ENCODE assay signal across 9 cellular contexts in genomic region chr3:185822221-185822956, GRCh38. TPM values are rescaled to one million over a fixed set of nuclear protein-coding genes. Genes with fewer than 3 reads are reported as not detected.
DNase-seq lines count a peak whose midpoint lies in the region; ATAC-seq and TF ChIP-seq lines count a peak whose summit lies in the region.
"Had no signal": no experiment of that assay in that cellular context is flagged by ENCODE, and none has a peak within 500 bp of the region (broad histone marks: within the 10 kb centered on the region; RNA-seq: fewer than 3 reads in every experiment).

No MANE protein-coding gene starts in this region.

- WGBS in HUES64, result 5% methylated on average over 5 of the region's 9 CpGs
- WGBS in right lobe of liver (ENCODE audit: insufficient coverage, low coverage, low lambda C conversion rate, missing lambda C conversion rate), result 17% methylated on average over 9 of the region's 9 CpGs

- POLR2A ChIA-PET in CD8-positive, alpha-beta T cell (lab: Charles Lee), result no interaction called here

- no peak for TF ChIP-seq CTCF in breast epithelium (IDR thresholded peaks at IDR 0.05)
- no peak for TF ChIP-seq CTCF in right lobe of liver (IDR thresholded peaks at IDR 0.05)
- no peak for TF ChIP-seq CTCF in CD8-positive, alpha-beta T cell (IDR thresholded peaks at IDR 0.05)

- in situ Hi-C loops in ACHN (cut with HindIII; ENCODE audit: low pct_ligation_motif_present, low pct_unique_long_range_greater_than_20kb, low sequenced_read_pairs), result no loop called here

- TF ChIP-seq POLR2A in breast epithelium (IDR thresholded peaks at IDR 0.05), result no peak
- TF ChIP-seq POLR2A in right lobe of liver (IDR thresholded peaks at IDR 0.05), result no peak

- peak overlapping the region; percentile 95 for H3K4me3 ChIP-seq in HUES64 (ENCODE audit: low read length)
- H3K4me3 ChIP-seq in breast epithelium, result peak overlapping the region; percentile 62 to 80 (median 68)
- peak overlapping the region; percentile 41 to 54 (median 48) for H3K4me3 ChIP-seq in right lobe of liver
- no peak overlapping the region for H3K4me3 ChIP-seq in CD8-positive, alpha-beta T cell (ENCODE audit: low read depth, low read length)

- CTCF ChIA-PET in CD8-positive, alpha-beta T cell (lab: Charles Lee), result no interaction called here

- H3K27me3 Mint-ChIP-seq in CD8-positive, alpha-beta T cell (ENCODE audit: low read depth), result peaks cover 58% of the 10 kb centered on the region

- no peaks in the 10 kb centered on the region for H3K36me3 Mint-ChIP-seq in CD8-positive, alpha-beta T cell

- H3K36me3 ChIP-seq in HUES64 (ENCODE audit: insufficient read depth, low read length) (peaks cover 7% of the 10 kb centered on the region), breast epithelium (no peaks in the 10 kb centered on the region), right lobe of liver (no peaks in the 10 kb centered on the region)
- H3K36me3 ChIP-seq in CD8-positive, alpha-beta T cell (ENCODE audit: insufficient read depth, low read length), result no peaks in the 10 kb centered on the region

- H3K4me3 Mint-ChIP-seq in CD8-positive, alpha-beta T cell, result no peak overlapping the region

- H3K27me3 ChIP-seq in HUES64 (ENCODE audit: insufficient read depth, low read length), result no peaks in the 10 kb centered on the region
- H3K27me3 ChIP-seq in breast epithelium, result peaks cover 0 to 55% of the 10 kb centered on the region in 2 donors
- H3K27me3 ChIP-seq in right lobe of liver, result peaks cover 3 to 42% of the 10 kb centered on the region in 2 donors
- H3K27me3 ChIP-seq in CD8-positive, alpha-beta T cell (ENCODE audit: insufficient read depth, low read length), result peaks cover 22% of the 10 kb centered on the region

- H3K9me3 ChIP-seq in HUES64 (ENCODE audit: insufficient read depth, low read depth, low read length) (peaks cover 3% of the 10 kb centered on the region), breast epithelium (no peaks in the 10 kb centered on the region), right lobe of liver (no peaks in the 10 kb centered on the region)
- no peaks in the 10 kb centered on the region for H3K9me3 ChIP-seq in CD8-positive, alpha-beta T cell (ENCODE audit: low read length)

- H3K9me3 Mint-ChIP-seq in CD8-positive, alpha-beta T cell, result no peaks in the 10 kb centered on the region

- H3K9ac ChIP-seq in HUES64 (ENCODE audit: low read depth, low read length), result peak overlapping the region; percentile 97

- H3K4me1 ChIP-seq in HUES64 (ENCODE audit: insufficient read depth, low read length) (peaks cover 57% of the 10 kb centered on the region), breast epithelium (peaks cover 0 to 2% of the 10 kb centered on the region in 2 donors), right lobe of liver (peaks cover 0 to 18% (median 4%) of the 10 kb centered on the region in 4 donors)
- peaks cover 4% of the 10 kb centered on the region for H3K4me1 ChIP-seq in CD8-positive, alpha-beta T cell (ENCODE audit: insufficient read depth, low read length)

- no peak overlapping the region for H3K27ac Mint-ChIP-seq in CD8-positive, alpha-beta T cell

- no peak for ATAC-seq in right lobe of liver
- ATAC-seq in CD8-positive, alpha-beta T cell, result no peak

- intact Hi-C loops in breast epithelium (cut with DNase I; ENCODE audit: low total_unique reads) (no loop called here), right lobe of liver (cut with DNase I) (no loop called here)
- intact Hi-C loops in CD8-positive, alpha-beta T cell (cut with DNase I, micrococcal nuclease), result no loop called here

- peaks cover 20% of the 10 kb centered on the region for H3K4me1 Mint-ChIP-seq in CD8-positive, alpha-beta T cell (ENCODE audit: low read depth)

- DNase-seq in ACHN, result peak; percentile 58
- DNase-seq in breast epithelium (ENCODE audit: low spot score in 2 of 2), result no peak
- DNase-seq in right lobe of liver, result no peak
- DNase-seq in SK-N-DZ (ENCODE audit: low spot score), result no peak
- DNase-seq in CD8-positive, alpha-beta T cell, result no peak
- DNase-seq in activated CD4-positive, CD25-positive, alpha-beta regulatory T cell treated with anti-CD3 and anti-CD28 coated beads, Interleukin-2, amount 50 U/mL, for 72 hours, result no peak
- no peak for DNase-seq in activated CD8-positive, alpha-beta memory T cell treated with anti-CD3 and anti-CD28 coated beads for 24 hours
- DNase-seq: GF-D8 had no signal

- H3K27ac ChIP-seq in HUES64 (ENCODE audit: low read depth, low read length), result peak overlapping the region; percentile 95
- H3K27ac ChIP-seq in breast epithelium, result peak overlapping the region in 1 of 2 donors; percentile 90
- H3K27ac ChIP-seq in right lobe of liver, result no peak overlapping the region
- H3K27ac ChIP-seq in CD8-positive, alpha-beta T cell (ENCODE audit: low read depth, low read length), result no peak overlapping the region

RNA-seq across cellular contexts. Expression of gene IGF2BP2, which starts 2.5 kb away (rescaled TPM):
- 87.0 TPM for polyA plus RNA-seq in HUES64 (2013, experiment 1 of 2)
- 107 TPM for polyA plus RNA-seq in HUES64 (2013, experiment 2 of 2)
- total RNA-seq in breast epithelium (10 to 100 TPM in 2 of 3 donors, 1 to 10 TPM in 1; 4.9 to 27.5 (median 23.8) TPM), right lobe of liver (1 to 10 TPM in 5 of 6 experiments, under 1 TPM in 1; 0.99 to 3.0 (median 1.8) TPM)
- polyA plus RNA-seq in SK-N-DZ (2014; cell fraction: cytosol; rRNA removed), result 25.0 and 29.0 TPM in 2 replicates
- polyA plus RNA-seq in SK-N-DZ (2014; cell fraction: nucleus; rRNA removed), result 23.1 and 47.1 TPM in 2 replicates
- not detected for total RNA-seq in CD8-positive, alpha-beta T cell
